In genomic region chr6:26537846-26538571, GRCh38 we compare ENCODE assay signal across 1 cellular context.
A peak's percentile ranks its signal among the peaks of the same experiment; 100 is the strongest.
TF ChIP-seq lines count a peak whose summit lies in the region.

Gene HMGN4 (plus strand): TSS chr6:26538366. CDS start chr6:26545207, 6,841 bp downstream.

TF ChIP-seq in HEK293, 187 proteins besides CTCF, POLR2A, EP300 and RAD21 (continued from another document and continues in another):
- peak; percentile 88; the same call in 1 of the 2 replicates for TF ChIP-seq ZNF639 (tag by site-specific recombination; IDR thresholded peaks at IDR 0.05)
- no peak for TF ChIP-seq ZSCAN23 (tag by site-specific recombination; IDR thresholded peaks at IDR 0.05)
- no peak for TF ChIP-seq ZNF214 (tag by site-specific recombination; IDR thresholded peaks at IDR 0.05; ENCODE audit: borderline replicate concordance)
- TF ChIP-seq ZNF114 (tag by site-specific recombination; IDR thresholded peaks at IDR 0.05) = no peak
- TF ChIP-seq ZNF510 (tag by site-specific recombination; IDR thresholded peaks at IDR 0.05; ENCODE audit: insufficient replicate concordance) = peak; percentile 59
- TF ChIP-seq ZNF311 (tag by site-specific recombination; IDR thresholded peaks at IDR 0.05; ENCODE audit: borderline replicate concordance) = no peak
- no peak for TF ChIP-seq PRDM2 (tag by site-specific recombination; IDR thresholded peaks at IDR 0.05; ENCODE audit: borderline replicate concordance)
- TF ChIP-seq ZNF362 (tag by site-specific recombination; IDR thresholded peaks at IDR 0.05) = peak; percentile 99
- TF ChIP-seq PRDM6 (tag by site-specific recombination; IDR thresholded peaks at IDR 0.05) = peak; percentile 52; the same call in 1 of the 2 replicates
- no peak for TF ChIP-seq ZNF37A (tag by site-specific recombination; IDR thresholded peaks at IDR 0.05)
- TF ChIP-seq REPIN1 (tag by site-specific recombination; IDR thresholded peaks at IDR 0.05; ENCODE audit: low read depth) = no peak
- TF ChIP-seq PATZ1 (tag by site-specific recombination; IDR thresholded peaks at IDR 0.05) = peak; percentile 74
- no peak; the same call in 1 of the 2 replicates for TF ChIP-seq ZNF280D (tag by site-specific recombination; IDR thresholded peaks at IDR 0.05)
- TF ChIP-seq ZNF211 (tag by site-specific recombination; IDR thresholded peaks at IDR 0.05; ENCODE audit: low read depth) = no peak
- no peak for TF ChIP-seq ZNF585B (tag by site-specific recombination; IDR thresholded peaks at IDR 0.05)
- TF ChIP-seq ZSCAN5A (tag by site-specific recombination; IDR thresholded peaks at IDR 0.05) = peak; percentile 63; the same call in 1 of the 2 replicates
- no peak for TF ChIP-seq BCL11A (tag by site-specific recombination; IDR thresholded peaks at IDR 0.05; ENCODE audit: low read depth)
- 0 out of 2 replicates have a peak, but pooled peaks have one; percentile 7 for TF ChIP-seq ZNF677 (tag by site-specific recombination; IDR thresholded peaks at IDR 0.05)
- no peak; the same call in 1 of the 2 replicates for TF ChIP-seq ZFP37 (tag by site-specific recombination; IDR thresholded peaks at IDR 0.05)
- TF ChIP-seq ZNF155 (tag by site-specific recombination; IDR thresholded peaks at IDR 0.05) = no peak
- no peak for TF ChIP-seq REST (tag by site-specific recombination; IDR thresholded peaks at IDR 0.05)
- TF ChIP-seq PRDM4 (tag by site-specific recombination; IDR thresholded peaks at IDR 0.05) = no peak; the same call in 1 of the 2 replicates
- TF ChIP-seq ZEB2 (tag by site-specific recombination; IDR thresholded peaks at IDR 0.05) = peak; percentile 93
- TF ChIP-seq ZBTB1 (tag by site-specific recombination; IDR thresholded peaks at IDR 0.05) = no peak
- TF ChIP-seq HOXC10 (CRISPR knock-in tag; IDR thresholded peaks at IDR 0.05) = no peak
- TF ChIP-seq SP7 (tag by site-specific recombination; IDR thresholded peaks at IDR 0.05) = peak; percentile 49
- TF ChIP-seq ZNF19 (tag by site-specific recombination; IDR thresholded peaks at IDR 0.05; ENCODE audit: low read depth) = no peak
- no peak for TF ChIP-seq OSR2 (tag by site-specific recombination; IDR thresholded peaks at IDR 0.05)
- TF ChIP-seq ZFP69B (tag by site-specific recombination; IDR thresholded peaks at IDR 0.05) = no peak
- no peak for TF ChIP-seq ZSCAN16 (tag by site-specific recombination; IDR thresholded peaks at IDR 0.05)
